Comparison of ENCODE assay signal across 23 cellular contexts in the genomic region with DNA sequence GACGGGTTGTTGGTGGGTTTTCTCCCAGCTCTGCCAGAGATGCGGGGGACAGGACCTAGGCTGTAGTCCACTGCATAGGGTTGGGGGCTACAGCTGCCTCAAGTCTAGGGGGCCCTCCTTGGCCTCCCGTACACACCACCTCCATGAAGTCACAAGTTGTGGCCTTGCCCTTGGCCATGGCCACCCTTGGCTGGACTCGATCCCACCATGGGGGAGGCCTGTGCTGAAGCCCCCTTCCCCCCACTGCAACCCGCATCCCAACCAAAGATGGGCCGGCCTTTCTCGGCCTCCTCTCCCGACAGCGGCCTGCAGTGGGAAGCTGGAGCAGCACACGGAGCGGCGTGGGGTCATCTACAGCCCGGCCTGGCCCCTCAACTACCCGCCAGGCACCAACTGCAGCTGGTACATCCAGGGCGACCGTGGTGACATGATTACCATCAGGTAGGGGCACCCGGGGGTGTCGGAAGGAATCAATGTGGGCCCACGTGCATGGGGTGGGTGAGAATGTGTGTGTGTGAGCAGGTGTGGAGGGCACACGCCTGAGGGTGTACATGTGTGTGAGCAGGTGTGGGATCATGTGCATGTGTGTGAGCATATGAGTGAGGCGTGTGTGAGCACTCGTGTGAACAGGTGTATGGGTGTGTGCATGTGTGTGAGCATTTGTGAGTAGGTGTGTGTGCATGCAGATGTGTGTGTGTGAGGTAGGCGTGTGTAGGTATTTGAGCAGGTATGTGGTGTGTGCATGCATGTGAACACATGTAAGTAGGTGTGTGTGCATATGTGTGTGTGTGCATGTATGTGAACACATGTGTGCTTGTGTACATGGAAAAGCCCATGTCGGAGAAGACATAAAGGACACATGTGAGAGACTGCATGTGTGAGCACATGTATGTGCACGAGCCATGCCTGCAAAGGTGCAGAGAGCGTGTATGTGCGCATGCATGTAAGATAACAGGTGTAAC. TPM values are rescaled to one million over a fixed set of nuclear protein-coding genes. Genes with fewer than 3 reads are reported as not detected.
DNase-seq lines count a peak whose midpoint lies in the region; ATAC-seq and TF ChIP-seq lines count a peak whose summit lies in the region.
"Had no signal": no experiment of that assay in that cellular context is flagged by ENCODE, and none has a peak within 500 bp of the region (broad histone marks: within the 10 kb centered on the region; RNA-seq: fewer than 3 reads in every experiment).

No MANE protein-coding gene starts in this region.

- H3K27me3 Mint-ChIP-seq in WTC11 (ENCODE audit: low read depth): no peaks in the 10 kb centered on the region; the same call in 1 of the 2 replicates

- no peak overlapping the region for H2AFZ ChIP-seq in neuronal stem cell (ENCODE audit: low read length)

- H3K4me3 ChIP-seq in right cardiac atrium (ENCODE audit: low read length) (no peak overlapping the region), neuronal stem cell (ENCODE audit: low read length in 2 of 2) (peak overlapping the region in 1 of 2 donors; percentile 71), aorta (ENCODE audit: low read length in 2 of 2) (no peak overlapping the region)

- H2BK120ac ChIP-seq in neuronal stem cell (ENCODE audit: low read depth, low read length): no peak overlapping the region

- H2BK5ac ChIP-seq in neuronal stem cell (ENCODE audit: low read length): no peak overlapping the region

- H3K9me3 Mint-ChIP-seq in WTC11: 0 out of 2 replicates have a peak, but pooled peaks cover 4% of the 10 kb centered on the region
- H3K9me3 Mint-ChIP-seq: CD8-positive, alpha-beta T cell had no signal

- POLR2A ChIA-PET in WTC11 (lab: Charles Lee): no interaction called here

- no peaks in the 10 kb centered on the region for H3K27me3 ChIP-seq in right cardiac atrium (ENCODE audit: control insufficient read depth, insufficient read depth)
- no peaks in the 10 kb centered on the region for H3K27me3 ChIP-seq in neuronal stem cell (ENCODE audit: control insufficient read depth in 3 of 3, insufficient read depth in 3 of 3, low read depth in 1 of 3, low read length in 3 of 3)
- no peaks in the 10 kb centered on the region for H3K27me3 ChIP-seq in aorta (ENCODE audit: control insufficient read depth in 1 of 2, insufficient read depth in 2 of 2, low read length in 1 of 2)

- no peak overlapping the region for H2BK15ac ChIP-seq in neuronal stem cell (ENCODE audit: low read length)

- WGBS in right cardiac atrium: 91% methylated on average over 27 of the region's 27 CpGs
- WGBS in neuronal stem cell (ENCODE audit: extremely low coverage in 2 of 2, insufficient read length in 2 of 2, insufficient replicate concordance in 1 of 2), 2 donors: 100% methylated on average over 1 of the region's 27 CpGs; no CpG with 5 or more reads in 1 of the 2 donors
- WGBS in aorta, 2 donors: 90% methylated on average over 27 of the region's 27 CpGs

- H3K4me1 ChIP-seq in right cardiac atrium (ENCODE audit: control insufficient read depth, insufficient read depth, low read length) (no peaks in the 10 kb centered on the region), neuronal stem cell (ENCODE audit: control insufficient read depth in 2 of 2, insufficient read depth in 1 of 2, low read depth in 1 of 2, low read length in 2 of 2) (no peaks in the 10 kb centered on the region), aorta (ENCODE audit: control insufficient read depth in 1 of 2, insufficient read depth in 2 of 2, low read length in 2 of 2) (no peaks in the 10 kb centered on the region)

- H3K36me3 Mint-ChIP-seq in WTC11: peaks cover 15% of the 10 kb centered on the region
- H3K36me3 Mint-ChIP-seq: CD8-positive, alpha-beta T cell had no signal

- H3K27ac ChIP-seq in right cardiac atrium (ENCODE audit: low read length) (no peak overlapping the region), neuronal stem cell (replicated peaks; ENCODE audit: low read length) (no peak overlapping the region), aorta (ENCODE audit: low read depth in 1 of 2, low read length in 2 of 2) (no peak overlapping the region)
- H3K27ac ChIP-seq: KMS-11 had no signal

- peaks cover 14% of the 10 kb centered on the region for H3K79me1 ChIP-seq in neuronal stem cell (ENCODE audit: low read depth, low read length)

- no peak overlapping the region for H3K4me3 Mint-ChIP-seq in WTC11
- H3K4me3 Mint-ChIP-seq: CD8-positive, alpha-beta T cell had no signal

- CTCF ChIA-PET in WTC11 (lab: Charles Lee): interaction anchor here (1.5 kb wide), 1 partner anchor 11 kb away, joined by 5 read pairs; no protein-coding TSS in a partner anchor

- TF ChIP-seq CTCF in WTC11 (IDR thresholded peaks at IDR 0.05): no peak

- ATAC-seq in Right ventricle myocardium inferior (no peak), right cardiac atrium (no peak), WTC11 (no peak), aorta (ENCODE audit: low FRiP score) (no peak)
- ATAC-seq: CD8-positive, alpha-beta T cell; Panc1 had no signal

- H2AK5ac ChIP-seq in neuronal stem cell (ENCODE audit: low read depth, low read length): no peak overlapping the region

- H3K14ac ChIP-seq in neuronal stem cell (ENCODE audit: low read length): peak overlapping the region; percentile 56

- H4K8ac ChIP-seq in neuronal stem cell (ENCODE audit: low read depth, low read length): no peak overlapping the region

- H3K4me2 ChIP-seq in neuronal stem cell (ENCODE audit: insufficient read depth, low read length, poor library complexity, severe bottlenecking): no peak overlapping the region
- H3K4me2 ChIP-seq: KMS-11 had no signal

- DNase-seq in Right ventricle myocardium inferior (ENCODE audit: missing footprints) (peak; percentile 45), right cardiac atrium (no peak), WTC11 (ENCODE audit: low spot score) (no peak), neuronal stem cell (ENCODE audit: low spot score) (no peak), aorta (no peak), NCI-H146 (lab: John Stamatoyannopoulos, UW) (no peak)
- DNase-seq in activated CD4-positive, alpha-beta T cell treated with anti-CD3 and anti-CD28 coated beads for 4 hours: no peak
- DNase-seq: 8988T; AML-193; C1 segment of cervical spinal cord; Calu3; CD8-positive, alpha-beta T cell; GOT3; NCI-H1092 treated with DMSO at 0.1 percent for 48 hours; NCI-H1436 treated with DMSO at 0.1 percent for 48 hours; NCI-H2029; NCI-H345; NCI-H524; NCI-H82 had no signal

- no peak overlapping the region for H2BK12ac ChIP-seq in neuronal stem cell (ENCODE audit: low read length)

- no peak overlapping the region for H4K91ac ChIP-seq in neuronal stem cell (ENCODE audit: low read depth, low read length, poor library complexity)

- H3K23ac ChIP-seq in neuronal stem cell (ENCODE audit: low read depth, low read length, poor library complexity): peak overlapping the region; percentile 85

- H3K9me3 ChIP-seq in right cardiac atrium (ENCODE audit: control insufficient read depth, low read length) (no peaks in the 10 kb centered on the region), neuronal stem cell (replicated peaks in 1 of 2; ENCODE audit: control insufficient read depth in 2 of 2, insufficient read depth in 1 of 2, low read depth in 1 of 2, low read length in 2 of 2) (peaks cover 0 to 4% of the 10 kb centered on the region in 2 donors), aorta (ENCODE audit: control insufficient read depth, low read length) (no peaks in the 10 kb centered on the region)

- intact Hi-C loops in Right ventricle myocardium inferior (cut with DNase I) (no loop called here), right cardiac atrium (cut with DNase I) (no loop called here), aorta (cut with DNase I) (no loop called here)

- peak overlapping the region; percentile 64 for H3K9ac ChIP-seq in neuronal stem cell (ENCODE audit: low read depth, low read length, poor library complexity)
- H3K9ac ChIP-seq: KMS-11 had no signal

- H3K36me3 ChIP-seq in neuronal stem cell (replicated peaks in 1 of 2; ENCODE audit: control insufficient read depth in 2 of 2, insufficient read depth in 2 of 2, low read length in 2 of 2) (peaks cover 41 to 85% of the 10 kb centered on the region in 2 donors), aorta (ENCODE audit: control insufficient read depth in 1 of 2, insufficient read depth in 2 of 2, low read length in 1 of 2) (peaks cover 0 to 2% of the 10 kb centered on the region in 2 donors)

- H3K18ac ChIP-seq in neuronal stem cell (ENCODE audit: low read length): no peak overlapping the region

- no peak overlapping the region for H3K4ac ChIP-seq in neuronal stem cell (ENCODE audit: low read length)

- no peaks in the 10 kb centered on the region for H3K4me1 Mint-ChIP-seq in WTC11

- peak overlapping the region; percentile 22; the same call in 1 of the 2 replicates for H3K27ac Mint-ChIP-seq in WTC11
- H3K27ac Mint-ChIP-seq: CD8-positive, alpha-beta T cell had no signal

TF ChIP-seq in WTC11, 78 proteins besides CTCF, POLR2A, EP300 and RAD21 (continues in another document):
- no peak for TF ChIP-seq ETV6 (CRISPR knock-in tag; IDR thresholded peaks at IDR 0.05)
- TF ChIP-seq, protein P1, sequence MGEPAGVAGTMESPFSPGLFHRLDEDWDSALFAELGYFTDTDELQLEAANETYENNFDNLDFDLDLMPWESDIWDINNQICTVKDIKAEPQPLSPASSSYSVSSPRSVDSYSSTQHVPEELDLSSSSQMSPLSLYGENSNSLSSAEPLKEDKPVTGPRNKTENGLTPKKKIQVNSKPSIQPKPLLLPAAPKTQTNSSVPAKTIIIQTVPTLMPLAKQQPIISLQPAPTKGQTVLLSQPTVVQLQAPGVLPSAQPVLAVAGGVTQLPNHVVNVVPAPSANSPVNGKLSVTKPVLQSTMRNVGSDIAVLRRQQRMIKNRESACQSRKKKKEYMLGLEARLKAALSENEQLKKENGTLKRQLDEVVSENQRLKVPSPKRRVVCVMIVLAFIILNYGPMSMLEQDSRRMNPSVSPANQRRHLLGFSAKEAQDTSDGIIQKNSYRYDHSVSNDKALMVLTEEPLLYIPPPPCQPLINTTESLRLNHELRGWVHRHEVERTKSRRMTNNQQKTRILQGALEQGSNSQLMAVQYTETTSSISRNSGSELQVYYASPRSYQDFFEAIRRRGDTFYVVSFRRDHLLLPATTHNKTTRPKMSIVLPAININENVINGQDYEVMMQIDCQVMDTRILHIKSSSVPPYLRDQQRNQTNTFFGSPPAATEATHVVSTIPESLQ (CRISPR knock-in tag; IDR thresholded peaks at IDR 0.05): no peak
- TF ChIP-seq ZNF671 (CRISPR knock-in tag; IDR thresholded peaks at IDR 0.05): no peak

RNA-seq across cellular contexts. Expression of a gene that starts 8.7 kb away (rescaled TPM):
- total RNA-seq in Right ventricle myocardium inferior: 17.8 TPM
- 10 to 100 TPM; 14.4 to 20.7 (median 14.8) TPM for total RNA-seq in right cardiac atrium
- polyA plus RNA-seq in right cardiac atrium: 13.2 TPM
- total RNA-seq in WTC11 (2021): 37.7 to 47.0 TPM (median 39.5 TPM) in 3 replicates
- polyA plus RNA-seq in neuronal stem cell (2013, experiment 1 of 2): 42.5 TPM
- 38.5 TPM for polyA plus RNA-seq in neuronal stem cell (2013, experiment 2 of 2)
- total RNA-seq in aorta: 10 to 100 TPM; 21.6 to 27.2 TPM
- 10 to 100 TPM in 1 of 2 donors, 1 to 10 TPM in 1; 3.9 to 20.9 TPM for polyA plus RNA-seq in aorta
- total RNA-seq: CD8-positive, alpha-beta T cell had no signal

RNA-seq across cellular contexts. Expression of a gene that starts 22.8 kb away (rescaled TPM):
- total RNA-seq in Right ventricle myocardium inferior: 0.32 TPM
- not detected for total RNA-seq in right cardiac atrium
- polyA plus RNA-seq in right cardiac atrium: 0.70 TPM
- total RNA-seq in WTC11 (2021): 4.2 to 4.9 TPM (median 4.4 TPM) in 3 replicates
- 1.1 TPM for polyA plus RNA-seq in neuronal stem cell (2013, experiment 1 of 2)
- polyA plus RNA-seq in neuronal stem cell (2013, experiment 2 of 2): 0.97 TPM
- total RNA-seq in aorta: under 1 TPM in 1 of 2 donors, not detected in 1; 0.63 TPM
- polyA plus RNA-seq in aorta: not detected
- total RNA-seq: Calu3; CD8-positive, alpha-beta T cell; Daoy had no signal
- polyA plus RNA-seq: AG04450 had no signal
